In the genomic region with DNA sequence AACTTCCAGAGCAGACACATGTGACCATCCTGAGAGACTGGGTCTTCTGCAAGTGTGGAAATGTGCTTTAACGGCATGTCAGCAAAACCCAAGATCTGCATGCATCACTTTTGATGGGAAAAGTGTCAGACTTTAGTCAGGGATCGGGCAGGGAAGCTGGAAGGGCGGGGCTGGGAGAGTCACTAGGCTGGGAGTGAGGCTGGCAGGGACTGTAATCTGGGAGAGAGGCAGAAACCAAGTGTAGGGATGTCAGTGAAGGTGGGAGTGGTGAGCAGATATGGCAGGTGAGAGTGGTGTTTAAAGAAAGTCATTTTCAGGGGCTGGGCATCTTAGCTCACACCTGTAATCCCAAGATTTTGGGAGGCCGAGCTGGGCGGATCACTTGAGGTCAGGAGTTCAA, we compare ENCODE assay signal across 14 cellular contexts. TPM values are rescaled to one million over a fixed set of nuclear protein-coding genes. Genes with fewer than 3 reads are reported as not detected.
"Had no signal": no experiment of that assay in that cellular context is flagged by ENCODE, and none has a peak within 500 bp of the region (broad histone marks: within the 10 kb centered on the region; RNA-seq: fewer than 3 reads in every experiment).

No MANE protein-coding gene starts in this region.

- H3K9me3 ChIP-seq: gastroesophageal sphincter, thoracic aorta had no signal

- H3K36me3 ChIP-seq: gastroesophageal sphincter, heart right ventricle, thoracic aorta had no signal

- H3K27ac ChIP-seq: gastroesophageal sphincter, thoracic aorta had no signal

- DNase-seq: activated CD4-positive, alpha-beta T cell treated with anti-CD3 and anti-CD28 coated beads, Interleukin-2, amount 50 U/mL, for 1 hour; activated CD8-positive, alpha-beta memory T cell treated with anti-CD3 and anti-CD28 coated beads for 24 hours; activated naive CD4-positive, alpha-beta T cell; activated naive CD8-positive, alpha-beta T cell treated with anti-CD3 and anti-CD28 coated beads, Interleukin-2, amount 50 U/mL, for 24 hours; aorta; erythroblast; heart right ventricle; left cardiac atrium; naive thymus-derived CD4-positive, alpha-beta T cell had no signal

- H3K4me1 ChIP-seq: gastroesophageal sphincter had no signal

- H3K4me3 ChIP-seq: gastroesophageal sphincter, heart right ventricle, lung, thoracic aorta had no signal

- H3K27me3 ChIP-seq: heart right ventricle had no signal

RNA-seq across cellular contexts. Expression of a gene that starts 11.3 kb away (rescaled TPM):
- total RNA-seq: chondrocyte had no signal
- polyA plus RNA-seq: naive thymus-derived CD4-positive, alpha-beta T cell had no signal

RNA-seq across cellular contexts. Expression of a gene that starts 47.8 kb away (rescaled TPM):
- total RNA-seq: dermis microvascular lymphatic vessel endothelial cell; naive thymus-derived CD4-positive, alpha-beta T cell had no signal
- polyA plus RNA-seq: aorta; naive thymus-derived CD4-positive, alpha-beta T cell had no signal
